21 cellular contexts compared by ENCODE assay signal in genomic region chr9:126407125-126407870, GRCh38.
A peak's percentile ranks its signal among the peaks of the same experiment; 100 is the strongest.
DNase-seq lines count a peak whose midpoint lies in the region; ATAC-seq, FAIRE-seq and TF ChIP-seq lines count a peak whose summit lies in the region.
"Had no signal": no experiment of that assay in that cellular context is flagged by ENCODE, and none has a peak within 500 bp of the region (broad histone marks: within the 10 kb centered on the region; RNA-seq: fewer than 3 reads in every experiment).

No MANE protein-coding gene starts in this region.

- no peak for TF ChIP-seq CTCF in IMR-90 (conservative IDR thresholded peaks at IDR 0.05; ENCODE audit: low read depth, low read length)
- TF ChIP-seq CTCF in H1 (IDR thresholded peaks at IDR 0.05; ENCODE audit: control extremely low read depth in 1 of 3, insufficient read depth in 1 of 3, low read depth in 1 of 3, low read length in 3 of 3) = no peak
- no peak for TF ChIP-seq CTCF in osteoblast (IDR thresholded peaks at IDR 0.05; ENCODE audit: extremely low read depth, low read depth, low read length)
- TF ChIP-seq CTCF in mucosa of descending colon (IDR thresholded peaks at IDR 0.05) = no peak

- no peak overlapping the region for H2BK120ac ChIP-seq in IMR-90 (ENCODE audit: low read depth, low read length)
- no peak overlapping the region for H2BK120ac ChIP-seq in H1 (replicated peaks; ENCODE audit: low read depth, low read length)

- H3K23ac ChIP-seq in IMR-90 (ENCODE audit: low read depth, low read length) = no peak overlapping the region
- no peak overlapping the region for H3K23ac ChIP-seq in H1 (ENCODE audit: insufficient read length)

- H2BK20ac ChIP-seq in IMR-90 (ENCODE audit: low read depth, low read length) (no peak overlapping the region), H1 (ENCODE audit: low read length) (0 out of 2 replicates have a peak overlapping the region, but pooled peaks have one; percentile 34)

- H3K79me2 ChIP-seq in H1 (ENCODE audit: control insufficient read depth in 1 of 2, insufficient read depth in 2 of 2, low read length in 2 of 2) = no peaks in the 10 kb centered on the region
- no peaks in the 10 kb centered on the region for H3K79me2 ChIP-seq in osteoblast (ENCODE audit: insufficient read depth, low read length)

- H3K9ac ChIP-seq in IMR-90 (ENCODE audit: low read depth, low read length) (no peak overlapping the region), H1 (replicated peaks in 1 of 4; ENCODE audit: extremely low read depth in 1 of 4, low read depth in 3 of 4, low read length in 3 of 4) (no peak overlapping the region)
- H3K9ac ChIP-seq: SK-N-SH had no signal

- WGBS in IMR-90 (ENCODE audit: extremely low coverage in 2 of 2, insufficient read length in 1 of 2), 2 experiments = 42% methylated on average over 2 of the region's 19 CpGs; no CpG with 5 or more reads in 1 of the 2 experiments
- WGBS in H1 (ENCODE audit: extremely low coverage in 1 of 2, insufficient coverage in 1 of 2, insufficient read length in 1 of 2, insufficient replicate concordance in 2 of 2, low coverage in 1 of 2, low lambda C conversion rate in 2 of 2, missing lambda C conversion rate in 1 of 2), 2 experiments = 65% methylated on average over 19 of the region's 19 CpGs; no CpG with 5 or more reads in 1 of the 2 experiments

- no peak overlapping the region for H2BK12ac ChIP-seq in H1 (ENCODE audit: low read depth, low read length)

- no peak for FAIRE-seq in H1 (lab: Jason Lieb, UNC)
- FAIRE-seq: GM12891, urothelium cell line had no signal

- peak overlapping the region; percentile 22; the same call in 1 of the 2 replicates for H4K5ac ChIP-seq in IMR-90 (ENCODE audit: low read depth, low read length)
- no peak overlapping the region for H4K5ac ChIP-seq in H1 (ENCODE audit: insufficient read length, low read depth, low read length)

- H3K14ac ChIP-seq in IMR-90 (replicated peaks; ENCODE audit: low read depth, low read length) (0 out of 2 replicates have a peak overlapping the region, but pooled peaks have one; percentile 14), H1 (ENCODE audit: insufficient read length) (no peak overlapping the region)

- H3K36me3 ChIP-seq in IMR-90 (ENCODE audit: control insufficient read depth, insufficient read depth, low read length) = peaks cover 1% of the 10 kb centered on the region; the same call in 1 of the 2 replicates
- no peaks in the 10 kb centered on the region for H3K36me3 ChIP-seq in H1 (ENCODE audit: control insufficient read depth in 2 of 4, insufficient read depth in 4 of 4, low read length in 3 of 4)
- no peaks in the 10 kb centered on the region for H3K36me3 ChIP-seq in osteoblast (ENCODE audit: insufficient read depth, low read length)
- H3K36me3 ChIP-seq in mucosa of descending colon (ENCODE audit: low read depth) = no peaks in the 10 kb centered on the region

- DNase-seq in EL (peak; percentile 69), IMR-90 (peak; percentile 25), H1 (ENCODE audit: low read depth in 1 of 2, low spot score in 2 of 2) (no peak), osteoblast (ENCODE audit: insufficient read length, low spot score, missing footprints) (no peak), SHP77 treated with DMSO at 0.1 percent for 48 hours (lab: John Stamatoyannopoulos, UW) (no peak), mucosa of descending colon (no peak)
- DNase-seq in stimulated activated CD4-positive, alpha-beta T cell treated with anti-CD3 and anti-CD28 coated beads, Interleukin-1b, Interleukin-23, amount 100 ng/mL, for 48 hours = no peak
- DNase-seq: activated CD4-positive, alpha-beta T cell treated with anti-CD3 and anti-CD28 coated beads, Interleukin-2, amount 10 ng/mL, durations not matched to agents 24 days and 14 days; activated naive CD4-positive, alpha-beta T cell treated with anti-CD3 and anti-CD28 coated beads for 36 hours; activated T-cell treated with anti-CD3 and anti-CD28 coated beads, Interleukin-2, amount 50 U/mL, for 72 hours; CD8-positive, alpha-beta memory T cell; cerebellar nuclear complex; naive B cell; NCI-H1092; NCI-H2029 treated with DMSO at 0.1 percent for 48 hours; retina; SK-N-SH; stimulated activated CD4-positive, alpha-beta T cell treated with anti-CD3 and anti-CD28 coated beads, Interleukin-12 subunit alpha, Interleukin-12 subunit beta, amount 100 ng/mL, for 4 hours; T-helper 2 cell had no signal

- H2AK9ac ChIP-seq in IMR-90 (replicated peaks; ENCODE audit: low read depth, low read length, poor library complexity) = no peak overlapping the region

- H4K20me1 ChIP-seq in IMR-90 (ENCODE audit: insufficient read depth, low read length) (no peaks in the 10 kb centered on the region), H1 (replicated peaks in 1 of 2; ENCODE audit: control insufficient read depth in 1 of 2, insufficient read depth in 2 of 2, low read length in 2 of 2) (no peaks in the 10 kb centered on the region), osteoblast (ENCODE audit: insufficient read depth, low read length) (no peaks in the 10 kb centered on the region)

- H3K18ac ChIP-seq in IMR-90 (ENCODE audit: low read depth, low read length) = no peak overlapping the region
- no peak overlapping the region; the same call in 1 of the 2 replicates for H3K18ac ChIP-seq in H1 (ENCODE audit: extremely low read depth, low read length)

- TF ChIP-seq POLR2A in IMR-90 (IDR thresholded peaks at IDR 0.05; ENCODE audit: low read depth, low read length) (no peak), H1 (IDR thresholded peaks at IDR 0.05; ENCODE audit: control extremely low read depth in 1 of 2, low read depth in 2 of 2, low read length in 2 of 2) (no peak)

- H2AK5ac ChIP-seq in IMR-90 (ENCODE audit: low read depth, low read length) (no peak overlapping the region), H1 (ENCODE audit: low read depth, low read length) (peak overlapping the region; percentile 84)

- in situ Hi-C loops in IMR-90 (cut with MboI; ENCODE audit: low sequenced_read_pairs) = no loop called here

- POLR2A ChIA-PET in IMR-90 (lab: Charles Lee; ENCODE audit: unreplicated experiment) (no interaction called here), H1 (lab: Charles Lee; ENCODE audit: partially characterized antibody) (interaction anchor here (1.5 kb wide), 1 partner anchor 9 kb away, joined by 3 read pairs; no protein-coding TSS in a partner anchor)

- no peak overlapping the region for H3K27ac ChIP-seq in IMR-90 (ENCODE audit: insufficient read depth, low read length)
- no peak overlapping the region for H3K27ac ChIP-seq in H1 (ENCODE audit: low read depth, low read length)
- H3K27ac ChIP-seq in osteoblast (ENCODE audit: low read depth, low read length) = no peak overlapping the region

- H3K79me1 ChIP-seq in IMR-90 (ENCODE audit: low read depth in 1 of 2, low read length in 2 of 2) = no peaks in the 10 kb centered on the region
- H3K79me1 ChIP-seq in H1 (ENCODE audit: low read depth, low read length) = no peaks in the 10 kb centered on the region

- H3K9me3 ChIP-seq in IMR-90 (ENCODE audit: control insufficient read depth, insufficient read depth, low read length) = no peaks in the 10 kb centered on the region
- H3K9me3 ChIP-seq in H1 (ENCODE audit: insufficient read depth in 2 of 2, low read depth in 1 of 2, low read length in 1 of 2) = no peaks in the 10 kb centered on the region
- no peaks in the 10 kb centered on the region for H3K9me3 ChIP-seq in osteoblast (ENCODE audit: low read depth, low read length)
- H3K9me3 ChIP-seq in mucosa of descending colon = no peaks in the 10 kb centered on the region
- H3K9me3 ChIP-seq: SK-N-SH had no signal

- H3K4me1 ChIP-seq in IMR-90 (ENCODE audit: control insufficient read depth, insufficient read depth, low read length) (peaks cover 5% of the 10 kb centered on the region), H1 (replicated peaks in 1 of 4; ENCODE audit: control insufficient read depth in 3 of 4, insufficient read depth in 4 of 4, low read length in 3 of 4) (peaks cover 3 to 18% (median 10%) of the 10 kb centered on the region in 4 experiments; a peak in 5 of 7 replicates), osteoblast (ENCODE audit: insufficient read depth, low read length) (peaks cover 18% of the 10 kb centered on the region), mucosa of descending colon (ENCODE audit: low read depth) (no peaks in the 10 kb centered on the region)

- H3K4me3 ChIP-seq in IMR-90 (ENCODE audit: insufficient read depth, low read depth, low read length) (no peak overlapping the region), H1 (ENCODE audit: extremely low read depth in 1 of 4, insufficient read depth in 2 of 4, low read depth in 3 of 4, low read length in 4 of 4) (no peak overlapping the region), osteoblast (ENCODE audit: insufficient read depth, low read length) (no peak overlapping the region), mucosa of descending colon (no peak overlapping the region)

- no TSS peak for BruUV-seq in IMR-90 (replicated peaks; lab: Mats Ljungman, UMichigan)

- H3K27me3 ChIP-seq in IMR-90 (ENCODE audit: control insufficient read depth, insufficient read depth, low read length) = no peaks in the 10 kb centered on the region
- H3K27me3 ChIP-seq in H1 (replicated peaks in 1 of 4; ENCODE audit: control insufficient read depth in 3 of 4, extremely low read depth in 1 of 4, insufficient read depth in 3 of 4, low read length in 3 of 4) = no peaks in the 10 kb centered on the region
- H3K27me3 ChIP-seq in osteoblast (ENCODE audit: insufficient read depth, low read length) = no peaks in the 10 kb centered on the region

- H3K23me2 ChIP-seq in H1 (ENCODE audit: low read depth, low read length) = no peaks in the 10 kb centered on the region

- no peak for TF ChIP-seq EP300 in H1 (IDR thresholded peaks at IDR 0.05; ENCODE audit: borderline replicate concordance in 1 of 2, low read depth in 2 of 2, low read length in 2 of 2)

- H3K9me1 ChIP-seq in IMR-90 (ENCODE audit: insufficient read depth, low read length) = peaks cover 3% of the 10 kb centered on the region; the same call in 1 of the 2 replicates

- ATAC-seq in IMR-90 (ENCODE audit: low read depth) (no peak), mucosa of descending colon (no peak)
- ATAC-seq: activated T-cell treated with anti-CD3 and anti-CD28 coated beads, Interleukin-2, amount 50 U/mL, for 72 hours had no signal

- TF ChIP-seq RAD21 in IMR-90 (IDR thresholded peaks at IDR 0.05; ENCODE audit: low read length) = no peak
- TF ChIP-seq RAD21 in H1 (IDR thresholded peaks at IDR 0.05 in 1 of 2, conservative IDR thresholded peaks at IDR 0.05 in 1 of 2; ENCODE audit: low read depth in 2 of 2, low read length in 2 of 2) = no peak

- H2BK15ac ChIP-seq in IMR-90 (ENCODE audit: low read depth, low read length) (no peak overlapping the region), H1 (ENCODE audit: low read length) (no peak overlapping the region)

- H2AFZ ChIP-seq in IMR-90 (replicated peaks; ENCODE audit: low read length, poor library complexity) (peak overlapping the region; percentile 35), H1 (ENCODE audit: low read length) (no peak overlapping the region), osteoblast (ENCODE audit: low read length) (peak overlapping the region; percentile 65)

- H4K8ac ChIP-seq in IMR-90 (ENCODE audit: low read depth in 2 of 2, low read length in 2 of 2) (peak overlapping the region; percentile 38 to 41; a peak in 2 of 4 replicates), H1 (ENCODE audit: extremely low read depth, insufficient read depth, low read length) (no peak overlapping the region)

- intact Hi-C loops in IMR-90 (cut with micrococcal nuclease) = no loop called here
- intact Hi-C loops in mucosa of descending colon (cut with DNase I, micrococcal nuclease) = no loop called here

- H2BK5ac ChIP-seq in IMR-90 (ENCODE audit: low read depth, low read length, poor library complexity, severe bottlenecking) = no peak overlapping the region
- H2BK5ac ChIP-seq in H1 (ENCODE audit: low read depth, low read length) = peak overlapping the region; percentile 49; the same call in 1 of the 2 replicates

- H4K91ac ChIP-seq in IMR-90 (ENCODE audit: insufficient read depth, low read depth, low read length) (no peak overlapping the region), H1 (replicated peaks; ENCODE audit: insufficient read length, low read length) (peak overlapping the region; percentile 38)

- H3K56ac ChIP-seq in IMR-90 (ENCODE audit: extremely low read depth, insufficient read depth, low read length) (no peak overlapping the region), H1 (replicated peaks; ENCODE audit: insufficient read length, low read depth, low read length) (no peak overlapping the region)

- CTCF ChIA-PET in IMR-90 (lab: Yijun Ruan, JAX) (no interaction called here), H1 (lab: Charles Lee; ENCODE audit: partially characterized antibody) (interaction anchor here (1.3 to 2.2 kb wide), 4 partner anchors 8 to 105 kb away, joined by 3 to 11 read pairs (median 4); no protein-coding TSS in a partner anchor)

- dilution Hi-C loops in IMR-90 (cut with HindIII; ENCODE audit: low sequenced_read_pairs, unreplicated experiment) = no loop called here

- H3K4me2 ChIP-seq in IMR-90 (ENCODE audit: low read depth, low read length) (no peak overlapping the region), H1 (ENCODE audit: insufficient read depth in 1 of 2, low read depth in 2 of 2, low read length in 2 of 2) (peak overlapping the region in 1 of 2 experiments; percentile 25; a peak in 1 of 4 replicates), osteoblast (ENCODE audit: insufficient read depth, low read length) (peak overlapping the region; percentile 17)
- H3K4me2 ChIP-seq: SK-N-SH had no signal

- H3K4ac ChIP-seq in IMR-90 (ENCODE audit: low read depth, low read length) (no peak overlapping the region), H1 (replicated peaks; ENCODE audit: insufficient read length, low read depth, low read length) (no peak overlapping the region)

Comparison
In these comparisons a context has a peak if more than half of its experiments do, and no peak if none do; other contexts are left out.
1. DNase-seq: peak in EL (single experiment) and IMR-90 (single experiment); none in H1 (0 of 2), osteoblast (single experiment), SHP77 treated with DMSO at 0.1 percent for 48 hours (single experiment), stimulated activated CD4-positive, alpha-beta T cell treated with anti-CD3 and anti-CD28 coated beads, Interleukin-1b, Interleukin-23, amount 100 ng/mL, for 48 hours (single experiment) and mucosa of descending colon (0 of 3).